In genomic region chr10:117165557-117166419, GRCh38 we compare ENCODE assay signal across 8 cellular contexts. TPM values are rescaled to one million over a fixed set of nuclear protein-coding genes. Genes with fewer than 3 reads are reported as not detected.
DNase-seq lines count a peak whose midpoint lies in the region; ATAC-seq, FAIRE-seq and TF ChIP-seq lines count a peak whose summit lies in the region.

No MANE protein-coding gene starts in this region.

- H4K20me1 ChIP-seq in PC-9 (ENCODE audit: insufficient read depth): no peaks in the 10 kb centered on the region

- H3K79me2 ChIP-seq in PC-9 (ENCODE audit: low read depth): no peaks in the 10 kb centered on the region

- CTCF ChIA-PET in A549 (lab: Yijun Ruan, JAX) (interaction anchor here (0.6 to 19.7 kb wide), 41 partner anchors 9 to 552 kb away, joined by 3 to 1061 read pairs (median 4); partner anchors contain the start of genes ENO4 and VAX1), PC-9 (lab: Charles Lee) (interaction anchor here (0.6 to 1.7 kb wide), 2 partner anchors 277 to 329 kb away, joined by 3 to 5 read pairs; no protein-coding TSS in a partner anchor)

- no TSS peak for BruUV-seq in PC-9 (replicated peaks; lab: Mats Ljungman, UMichigan)

- intact Hi-C loops in PC-9 (cut with micrococcal nuclease; ENCODE audit: unreplicated experiment): loop anchor here (1.0 to 10.0 kb wide), 3 partner anchors 161 to 368 kb away; partner anchors contain the start of gene SHTN1
- intact Hi-C loops in dorsolateral prefrontal cortex (cut with DNase I): loop anchor here (2.0 to 5.0 kb wide), 5 partner anchors 29 to 283 kb away; partner anchors contain the start of gene SHTN1 (in 2 of the 2)

- ATAC-seq in A549: peak; percentile 65 to 80
- peak; percentile 33 for ATAC-seq in memory B cell (ENCODE audit: low read depth)
- no peak for ATAC-seq in HG03025 (IDR thresholded peaks at IDR 0.05; ENCODE audit: low FRiP score, unreplicated experiment)
- no peak for ATAC-seq in HG03520 (IDR thresholded peaks at IDR 0.05; ENCODE audit: unreplicated experiment)

- no peak for TF ChIP-seq POLR2A in A549 (IDR thresholded peaks at IDR 0.05; ENCODE audit: low read length)

- H3K36me3 ChIP-seq in PC-9 (ENCODE audit: low read depth): no peaks in the 10 kb centered on the region

- H3K4me2 ChIP-seq in A549 (peak overlapping the region; percentile 93), PC-9 (0 out of 2 replicates have a peak overlapping the region, but pooled peaks have one; percentile 26)

- POLR2A ChIA-PET in A549 (lab: Yijun Ruan, JAX): interaction anchor here (1.0 to 1.7 kb wide), 3 partner anchors 9 to 369 kb away, joined by 3 to 6 read pairs (median 3); no protein-coding TSS in a partner anchor
- POLR2A ChIA-PET in PC-9 (lab: Charles Lee; ENCODE audit: unreplicated experiment): no interaction called here

- H3K4me3 ChIP-seq in A549 (peak overlapping the region; percentile 42), PC-9 (no peak overlapping the region), dorsolateral prefrontal cortex (peak overlapping the region in 55 of 59 donors; percentile 1 to 67 (median 43))

- no peak for TF ChIP-seq EP300 in A549 (IDR thresholded peaks at IDR 0.05)

- H3K9me3 Mint-ChIP-seq in memory B cell: no peaks in the 10 kb centered on the region

- no peaks in the 10 kb centered on the region for H3K9me3 ChIP-seq in A549
- H3K9me3 ChIP-seq in PC-9 (ENCODE audit: insufficient read depth, low read depth): no peaks in the 10 kb centered on the region

- no peak overlapping the region for H2AFZ ChIP-seq in PC-9

- WGBS in A549 (ENCODE audit: missing lambda C conversion rate): 17% methylated on average over 38 of the region's 50 CpGs

- no peak for FAIRE-seq in A549 (lab: Jason Lieb, UNC)

- no peak overlapping the region for H3K4me3 Mint-ChIP-seq in memory B cell

- H3K27me3 Mint-ChIP-seq in memory B cell: peaks cover 30% of the 10 kb centered on the region

- TF ChIP-seq CTCF in A549 (IDR thresholded peaks at IDR 0.05): peak; percentile 73
- TF ChIP-seq CTCF in PC-9 (conservative IDR thresholded peaks at IDR 0.05): peak; percentile 59
- TF ChIP-seq CTCF in dorsolateral prefrontal cortex (IDR thresholded peaks at IDR 0.05 in 54 of 56, conservative IDR thresholded peaks at IDR 0.05 in 2 of 56; ENCODE audit: low read depth in 1 of 56, partially characterized antibody in 56 of 56): peak in 55 of 56 donors; percentile 36 to 86 (median 68)

- H3K27ac ChIP-seq in A549 (peak overlapping the region; percentile 41 to 63; a peak in 3 of 6 replicates), PC-9 (no peak overlapping the region), dorsolateral prefrontal cortex (peak overlapping the region in 21 of 59 donors; percentile 7 to 71 (median 41))

- peak; percentile 85 to 90 for TF ChIP-seq RAD21 in A549 (conservative IDR thresholded peaks at IDR 0.05 in 1 of 2, IDR thresholded peaks at IDR 0.05 in 1 of 2)

- peak; percentile 71 to 92 for DNase-seq in A549 (ENCODE audit: low read depth in 1 of 2, low spot score in 1 of 2)
- DNase-seq in EL: peak; percentile 49
- peak in 1 of 2 experiments; percentile 53 for DNase-seq in PC-9
- DNase-seq in dorsolateral prefrontal cortex: peak in 8 of 10 donors; percentile 46 to 76 (median 58)
- peak in 1 of 2 donors; percentile 32 for DNase-seq in memory B cell (ENCODE audit: low spot score in 2 of 2)
- no peak for DNase-seq in GF-D8 (lab: John Stamatoyannopoulos, UW)

- H3F3A ChIP-seq in PC-9 (ENCODE audit: insufficient read depth, low read depth): no peaks in the 10 kb centered on the region

- no peaks in the 10 kb centered on the region for H3K9me2 ChIP-seq in PC-9 (ENCODE audit: insufficient read depth)

- peaks cover 5% of the 10 kb centered on the region for H3K4me1 Mint-ChIP-seq in memory B cell

- H3K27ac Mint-ChIP-seq in memory B cell: no peak overlapping the region

- no peaks in the 10 kb centered on the region for H3K36me3 Mint-ChIP-seq in memory B cell

- H3K27me3 ChIP-seq in PC-9 (ENCODE audit: insufficient read depth, low read depth): peaks cover 14% of the 10 kb centered on the region; the same call in 1 of the 2 replicates
- H3K27me3 ChIP-seq in dorsolateral prefrontal cortex: peaks cover 7 to 100% (median 88%) of the 10 kb centered on the region in 45 donors

- H3K4me1 ChIP-seq in A549: peaks cover 8% of the 10 kb centered on the region; the same call in 2 of the 3 replicates
- no peaks in the 10 kb centered on the region for H3K4me1 ChIP-seq in PC-9 (replicated peaks; ENCODE audit: insufficient read depth)

TF ChIP-seq in A549, 52 proteins besides CTCF, POLR2A, EP300 and RAD21:
- TF ChIP-seq GATA3 (IDR thresholded peaks at IDR 0.05; ENCODE audit: borderline replicate concordance) (no peak), HOXB5 (CRISPR knock-in tag; IDR thresholded peaks at IDR 0.05) (no peak), SMC3 (IDR thresholded peaks at IDR 0.05) (peak; percentile 86), RCOR1 (IDR thresholded peaks at IDR 0.05; ENCODE audit: low read depth, low read length) (no peak), ZC3H11A (IDR thresholded peaks at IDR 0.05) (no peak), RNF2 (IDR thresholded peaks at IDR 0.05; ENCODE audit: borderline replicate concordance, low read depth) (no peak), MAX (IDR thresholded peaks at IDR 0.05) (peak; percentile 49; the same call in 1 of the 2 replicates), HMGXB4 (CRISPR knock-in tag; IDR thresholded peaks at IDR 0.05; ENCODE audit: borderline replicate concordance) (no peak), EHMT2 (IDR thresholded peaks at IDR 0.05; ENCODE audit: low read depth) (no peak), ZNF302 (CRISPR knock-in tag; IDR thresholded peaks at IDR 0.05) (no peak), MYC (IDR thresholded peaks at IDR 0.05; ENCODE audit: borderline replicate concordance, low read length) (no peak), MAZ (IDR thresholded peaks at IDR 0.05; ENCODE audit: borderline replicate concordance, low read depth, low read length) (no peak), PHF8 (IDR thresholded peaks at IDR 0.05; ENCODE audit: borderline replicate concordance, low read depth) (no peak), E2F6 (IDR thresholded peaks at IDR 0.05; ENCODE audit: borderline replicate concordance, low read depth) (no peak)

RNA-seq across cellular contexts. Expression of gene VAX1, which starts 27.7 kb away (rescaled TPM):
- polyA plus RNA-seq in A549 (2011; rRNA removed): 0.60 and 0.70 TPM in 2 replicates
- 0.73 and 1.0 TPM in 2 replicates for polyA plus RNA-seq in A549 (2012; cell fraction: cytosol; rRNA removed)
- polyA plus RNA-seq in A549 (2012; cell fraction: nucleus; rRNA removed): 1.3 and 1.5 TPM in 2 replicates
- 0.54 to 0.71 TPM (median 0.68 TPM) in 3 replicates for polyA plus RNA-seq in A549 (2017; fragmentation: RNase III; extraction: RNeasy Plus Mini Kit Qiagen cat#74134 plus additional on column Dnase treatment)
- 0.33 and 0.44 TPM in 2 replicates for polyA minus RNA-seq in A549 (2011; rRNA and poly(A)+ RNA removed)
- total RNA-seq in PC-9 (2021): not detected in 2 replicates
- 1 to 10 TPM in 119 of 120 experiments, under 1 TPM in 1; 0.93 to 7.4 (median 3.3) TPM for total RNA-seq in dorsolateral prefrontal cortex

RNA-seq across cellular contexts. Expression of gene KCNK18, which starts 31.5 kb away (rescaled TPM):
- polyA plus RNA-seq in A549 (2011; rRNA removed) (not detected in 2 replicates), A549 (2017; fragmentation: RNase III; extraction: RNeasy Plus Mini Kit Qiagen cat#74134 plus additional on column Dnase treatment) (not detected in 3 replicates)
- not detected in 2 replicates for polyA plus RNA-seq in A549 (2012; cell fraction: cytosol; rRNA removed)
- not detected in 2 replicates for polyA plus RNA-seq in A549 (2012; cell fraction: nucleus; rRNA removed)
- polyA minus RNA-seq in A549 (2011; rRNA and poly(A)+ RNA removed): not detected in 2 replicates
- total RNA-seq in PC-9 (2021) (not detected in 2 replicates), dorsolateral prefrontal cortex (under 1 TPM in 5 of 120 experiments, not detected in 115; 0.39 to 0.72 (median 0.49) TPM)

Comparison
In these comparisons a context has a peak if more than half of its experiments do, and no peak if none do; other contexts are left out.
1. ATAC-seq: peak in A549 (2 of 2) and memory B cell (single experiment); none in HG03025 (single experiment) and HG03520 (single experiment).
2. Peak in every context shown above with its lines, with median percentiles within 50 percentile points of each other: CTCF ChIP-seq.